ENCODE assay signal across 1 cellular context in genomic region chr1:51240096-51240495, GRCh38.
TF ChIP-seq lines count a peak whose summit lies in the region.

No MANE protein-coding gene starts in this region.

TF ChIP-seq in SK-N-SH, 30 proteins besides CTCF, POLR2A, EP300 and RAD21 (continued from another document):
- TF ChIP-seq EZH2phosphoT487 (IDR thresholded peaks at IDR 0.05; ENCODE audit: borderline replicate concordance, low read depth): no peak
- no peak for TF ChIP-seq FOXM1 (IDR thresholded peaks at IDR 0.05; ENCODE audit: low read depth)
- no peak for TF ChIP-seq SMC3 (IDR thresholded peaks at IDR 0.05; ENCODE audit: low read depth, low read length)
- no peak for TF ChIP-seq JUND (IDR thresholded peaks at IDR 0.05)
- TF ChIP-seq FOSL2 (IDR thresholded peaks at IDR 0.05; ENCODE audit: borderline replicate concordance, low read depth): no peak
- no peak for TF ChIP-seq RFX5 (IDR thresholded peaks at IDR 0.05; ENCODE audit: low read length)
- TF ChIP-seq USF1 (IDR thresholded peaks at IDR 0.05; ENCODE audit: borderline replicate concordance, low read depth): no peak
- no peak for TF ChIP-seq NFIC (IDR thresholded peaks at IDR 0.05; ENCODE audit: borderline replicate concordance)
- no peak for TF ChIP-seq TCF12 (IDR thresholded peaks at IDR 0.05)
